1 cellular context compared by ENCODE assay signal in the genomic region with DNA sequence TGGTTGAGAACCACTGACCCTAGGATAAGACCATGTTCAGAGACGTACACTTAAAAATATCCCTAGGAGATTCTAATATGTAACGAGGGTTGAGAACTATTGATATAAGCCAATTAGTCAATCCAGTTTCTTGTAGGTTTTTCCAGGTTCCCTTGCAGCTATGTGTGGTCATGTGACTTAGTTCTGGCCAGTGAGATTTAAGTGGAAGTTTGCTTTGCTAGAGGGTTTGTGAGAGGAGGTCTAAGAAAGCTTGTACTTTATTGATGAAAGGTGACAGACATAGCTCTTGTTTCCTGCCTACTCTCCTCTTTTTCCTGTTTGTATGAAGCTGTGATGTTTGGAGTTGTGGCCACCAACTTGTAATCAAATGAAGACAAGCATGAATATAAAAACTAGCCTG.
A peak's percentile ranks its signal among the peaks of the same experiment; 100 is the strongest.
TF ChIP-seq lines count a peak whose summit lies in the region.

No MANE protein-coding gene starts in this region.

TF ChIP-seq in K562, 482 proteins besides CTCF, POLR2A, EP300 and RAD21 (continued from another document):
- TF ChIP-seq, protein P1, sequence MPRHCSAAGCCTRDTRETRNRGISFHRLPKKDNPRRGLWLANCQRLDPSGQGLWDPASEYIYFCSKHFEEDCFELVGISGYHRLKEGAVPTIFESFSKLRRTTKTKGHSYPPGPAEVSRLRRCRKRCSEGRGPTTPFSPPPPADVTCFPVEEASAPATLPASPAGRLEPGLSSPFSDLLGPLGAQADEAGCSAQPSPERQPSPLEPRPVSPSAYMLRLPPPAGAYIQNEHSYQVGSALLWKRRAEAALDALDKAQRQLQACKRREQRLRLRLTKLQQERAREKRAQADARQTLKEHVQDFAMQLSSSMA (CRISPR knock-in tag; IDR thresholded peaks at IDR 0.05): no peak
- TF ChIP-seq, protein P2, sequence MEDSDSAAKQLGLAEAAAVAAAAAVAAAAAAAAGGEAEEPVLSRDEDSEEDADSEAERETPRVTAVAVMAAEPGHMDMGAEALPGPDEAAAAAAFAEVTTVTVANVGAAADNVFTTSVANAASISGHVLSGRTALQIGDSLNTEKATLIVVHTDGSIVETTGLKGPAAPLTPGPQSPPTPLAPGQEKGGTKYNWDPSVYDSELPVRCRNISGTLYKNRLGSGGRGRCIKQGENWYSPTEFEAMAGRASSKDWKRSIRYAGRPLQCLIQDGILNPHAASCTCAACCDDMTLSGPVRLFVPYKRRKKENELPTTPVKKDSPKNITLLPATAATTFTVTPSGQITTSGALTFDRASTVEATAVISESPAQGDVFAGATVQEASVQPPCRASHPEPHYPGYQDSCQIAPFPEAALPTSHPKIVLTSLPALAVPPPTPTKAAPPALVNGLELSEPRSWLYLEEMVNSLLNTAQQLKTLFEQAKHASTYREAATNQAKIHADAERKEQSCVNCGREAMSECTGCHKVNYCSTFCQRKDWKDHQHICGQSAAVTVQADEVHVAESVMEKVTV (CRISPR knock-in tag; IDR thresholded peaks at IDR 0.05): no peak
- TF ChIP-seq EZH2 (IDR thresholded peaks at IDR 0.05; ENCODE audit: borderline replicate concordance, low read depth, low read length): no peak
- no peak for TF ChIP-seq ZNF431 (CRISPR knock-in tag; IDR thresholded peaks at IDR 0.05)
- TF ChIP-seq, protein P3, sequence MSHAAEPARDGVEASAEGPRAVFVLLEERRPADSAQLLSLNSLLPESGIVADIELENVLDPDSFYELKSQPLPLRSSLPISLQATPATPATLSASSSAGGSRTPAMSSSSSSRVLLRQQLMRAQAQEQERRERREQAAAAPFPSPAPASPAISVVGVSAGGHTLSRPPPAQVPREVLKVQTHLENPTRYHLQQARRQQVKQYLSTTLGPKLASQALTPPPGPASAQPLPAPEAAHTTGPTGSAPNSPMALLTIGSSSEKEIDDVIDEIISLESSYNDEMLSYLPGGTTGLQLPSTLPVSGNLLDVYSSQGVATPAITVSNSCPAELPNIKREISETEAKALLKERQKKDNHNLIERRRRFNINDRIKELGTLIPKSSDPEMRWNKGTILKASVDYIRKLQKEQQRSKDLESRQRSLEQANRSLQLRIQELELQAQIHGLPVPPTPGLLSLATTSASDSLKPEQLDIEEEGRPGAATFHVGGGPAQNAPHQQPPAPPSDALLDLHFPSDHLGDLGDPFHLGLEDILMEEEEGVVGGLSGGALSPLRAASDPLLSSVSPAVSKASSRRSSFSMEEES (CRISPR knock-in tag; IDR thresholded peaks at IDR 0.05): peak; percentile 79
- TF ChIP-seq ZNF274 (IDR thresholded peaks at IDR 0.05; ENCODE audit: borderline replicate concordance, low read depth, low read length): no peak
- TF ChIP-seq ZNF41 (CRISPR knock-in tag; conservative IDR thresholded peaks at IDR 0.05): no peak
- TF ChIP-seq IRF2 (CRISPR knock-in tag; IDR thresholded peaks at IDR 0.05): no peak
- no peak for TF ChIP-seq SIN3A (IDR thresholded peaks at IDR 0.05; ENCODE audit: borderline replicate concordance in 2 of 2, control insufficient read depth in 1 of 2, low read depth in 2 of 2, low read length in 2 of 2)
